ENCODE assay signal across 24 cellular contexts in the genomic region with DNA sequence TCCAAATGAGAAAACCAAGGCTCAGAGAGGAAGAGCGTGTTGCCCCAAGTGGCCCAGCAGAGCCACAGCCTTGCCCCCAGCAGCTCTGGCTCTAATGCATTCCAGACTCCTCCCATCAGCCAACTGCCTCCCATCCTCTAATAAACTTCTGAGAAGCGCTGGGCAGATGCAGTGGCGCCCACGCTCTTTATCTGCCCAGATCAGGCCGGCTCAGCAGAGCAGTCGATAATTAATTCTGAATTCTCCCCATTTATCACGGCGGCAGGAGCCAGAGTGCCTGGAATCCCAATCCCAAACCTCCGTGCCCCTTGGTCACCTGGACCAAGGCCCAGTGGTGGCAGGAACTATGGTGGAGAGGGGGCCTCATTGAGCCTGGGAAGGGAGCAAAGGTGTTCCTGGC. TPM values are rescaled to one million over a fixed set of nuclear protein-coding genes. Genes with fewer than 3 reads are reported as not detected.
"Had no signal": no experiment of that assay in that cellular context is flagged by ENCODE, and none has a peak within 500 bp of the region (broad histone marks: within the 10 kb centered on the region; RNA-seq: fewer than 3 reads in every experiment).

No MANE protein-coding gene starts in this region.

- H3K4me3 ChIP-seq: adrenal gland, ascending aorta, lower lobe of right lung, testis, vagina had no signal

- H3K27me3 ChIP-seq: adrenal gland, ascending aorta, foreskin keratinocyte, testis, vagina had no signal

- H3K27ac ChIP-seq: adrenal gland, ascending aorta, foreskin keratinocyte, lower lobe of right lung, testis, vagina had no signal

- H3K9me3 ChIP-seq: adrenal gland, ascending aorta, lower lobe of right lung, testis, vagina had no signal

- H3K4me1 ChIP-seq: adrenal gland, ascending aorta, lower lobe of right lung, testis, vagina had no signal

- H3K36me3 ChIP-seq: adrenal gland, ascending aorta, lower lobe of right lung, vagina had no signal

- DNase-seq: activated B cell treated with CpG ODN at 0.5 μM for 24 hours; activated CD4-positive, alpha-beta T cell treated with anti-CD3 and anti-CD28 coated beads for 36 hours; activated CD4-positive, alpha-beta T cell treated with anti-CD3 and anti-CD28 coated beads, Interleukin-2, amount 50 U/mL, for 4 hours; activated CD8-positive, alpha-beta memory T cell treated with anti-CD3 and anti-CD28 coated beads for 24 hours; activated CD8-positive, alpha-beta memory T cell treated with anti-CD3 and anti-CD28 coated beads, Interleukin-2, amount 50 U/mL, for 4 hours; activated naive CD4-positive, alpha-beta T cell; activated T-cell treated with anti-CD3 and anti-CD28 coated beads, Interleukin-2, amount 50 U/mL, for 4 hours; adrenal gland; central memory CD4-positive, alpha-beta T cell; effector memory CD4-positive, alpha-beta T cell; foreskin keratinocyte; lower lobe of right lung; mesendoderm; naive B cell; retina; stimulated activated CD4-positive, alpha-beta T cell treated with anti-CD3 and anti-CD28 coated beads, Interleukin-2, amount 100 ng/mL, for 48 hours; stimulated activated naive CD4-positive, alpha-beta T cell; testis; trophoblast cell had no signal

RNA-seq across cellular contexts. Expression of a gene that starts 13.9 kb away (rescaled TPM):
- total RNA-seq: ascending aorta, dermis microvascular lymphatic vessel endothelial cell, glomerular endothelial cell, left lobe of liver had no signal
